Comparison of ENCODE assay signal across 21 cellular contexts in genomic region chr3:37255990-37256308, GRCh38. TPM values are rescaled to one million over a fixed set of nuclear protein-coding genes. Genes with fewer than 3 reads are reported as not detected.
DNase-seq lines count a peak whose midpoint lies in the region; ATAC-seq and TF ChIP-seq lines count a peak whose summit lies in the region.
"Had no signal": no experiment of that assay in that cellular context is flagged by ENCODE, and none has a peak within 500 bp of the region (broad histone marks: within the 10 kb centered on the region; RNA-seq: fewer than 3 reads in every experiment).

No MANE protein-coding gene starts in this region.

- no peaks in the 10 kb centered on the region for H3K27me3 Mint-ChIP-seq in endodermal cell (ENCODE audit: insufficient read depth)
- H3K27me3 Mint-ChIP-seq: activated naive CD4-positive, alpha-beta T cell treated with anti-CD3 and anti-CD28 coated beads, Interleukin-2, amount 50 U/mL, for 24 hours; central memory CD8-positive, alpha-beta T cell; naive B cell; stimulated activated memory B cell treated with anti-CD40 and anti-IgM and Interleukin-4, amounts not matched to agents 10 μg/mL and 1 μg/mL and 100 μg/mL, for 72 hours had no signal

- peak overlapping the region; percentile 2 for H3K27ac Mint-ChIP-seq in endodermal cell
- H3K27ac Mint-ChIP-seq: activated naive CD4-positive, alpha-beta T cell treated with anti-CD3 and anti-CD28 coated beads, Interleukin-2, amount 50 U/mL, for 24 hours; naive B cell; stimulated activated memory B cell treated with anti-CD40 and anti-IgM and Interleukin-4, amounts not matched to agents 10 μg/mL and 1 μg/mL and 100 μg/mL, for 72 hours had no signal

- intact Hi-C loops in A673 (cut with micrococcal nuclease; ENCODE audit: unreplicated experiment) = no loop called here
- intact Hi-C loops in stomach (cut with DNase I; ENCODE audit: low total_unique reads) = no loop called here

- no peaks in the 10 kb centered on the region for H3K4me1 Mint-ChIP-seq in endodermal cell
- H3K4me1 Mint-ChIP-seq: H9 had no signal

- ATAC-seq in gastroesophageal sphincter = no peak
- no peak for ATAC-seq in HG02973 (IDR thresholded peaks at IDR 0.05; ENCODE audit: unreplicated experiment)
- ATAC-seq: stimulated activated memory B cell treated with anti-CD40 and anti-IgM and Interleukin-4, amounts not matched to agents 10 μg/mL and 1 μg/mL and 100 μg/mL, for 72 hours had no signal

- no peaks in the 10 kb centered on the region for H3K27me3 ChIP-seq in A673 (replicated peaks; ENCODE audit: insufficient read depth, low read depth, low read length, poor library complexity)
- H3K27me3 ChIP-seq in endodermal cell (ENCODE audit: control insufficient read depth, insufficient read depth, low read length, poor library complexity, severe bottlenecking) = no peaks in the 10 kb centered on the region
- no peaks in the 10 kb centered on the region for H3K27me3 ChIP-seq in gastroesophageal sphincter
- no peaks in the 10 kb centered on the region for H3K27me3 ChIP-seq in stomach
- H3K27me3 ChIP-seq: dorsolateral prefrontal cortex had no signal

- BruUV-seq in A673 (replicated peaks; lab: Mats Ljungman, UMichigan) = no TSS peak

- no peak overlapping the region for H3K4me3 ChIP-seq in A673 (ENCODE audit: low read depth, low read length, poor library complexity, severe bottlenecking)
- no peak overlapping the region for H3K4me3 ChIP-seq in endodermal cell (ENCODE audit: low read length)
- no peak overlapping the region for H3K4me3 ChIP-seq in gastroesophageal sphincter
- H3K4me3 ChIP-seq in stomach = no peak overlapping the region
- H3K4me3 ChIP-seq: dorsolateral prefrontal cortex, thoracic aorta had no signal

- TF ChIP-seq EP300 in gastroesophageal sphincter (IDR thresholded peaks at IDR 0.05) (no peak), stomach (IDR thresholded peaks at IDR 0.05) (no peak)

- CTCF ChIA-PET in A673 (lab: Charles Lee) = interaction anchor here (0.7 kb wide), 1 partner anchor 71 kb away, joined by 4 read pairs; no protein-coding TSS in a partner anchor

- H3K9me3 ChIP-seq in A673 (ENCODE audit: low read depth, low read length, poor library complexity, severe bottlenecking) = no peaks in the 10 kb centered on the region
- H3K9me3 ChIP-seq in endodermal cell (ENCODE audit: control insufficient read depth, low read length) = no peaks in the 10 kb centered on the region
- H3K9me3 ChIP-seq in gastroesophageal sphincter = no peaks in the 10 kb centered on the region
- H3K9me3 ChIP-seq in stomach = no peaks in the 10 kb centered on the region
- H3K9me3 ChIP-seq: thoracic aorta had no signal

- peaks cover 30% of the 10 kb centered on the region for H3K36me3 Mint-ChIP-seq in endodermal cell (ENCODE audit: low read depth)

- no peak overlapping the region for H3K9ac ChIP-seq in endodermal cell (ENCODE audit: extremely low read depth, low read length, poor library complexity, severe bottlenecking)
- H3K9ac ChIP-seq: parathyroid adenoma had no signal

- H3K36me3 ChIP-seq in A673 (ENCODE audit: insufficient read depth, low read length, poor library complexity, severe bottlenecking) (peaks cover 12% of the 10 kb centered on the region), endodermal cell (ENCODE audit: control insufficient read depth, insufficient read depth, low read length) (peaks cover 55% of the 10 kb centered on the region), gastroesophageal sphincter (peaks cover 3 to 40% of the 10 kb centered on the region in 2 donors), stomach (peaks cover 9 to 71% (median 57%) of the 10 kb centered on the region in 4 donors)
- H3K36me3 ChIP-seq: thoracic aorta had no signal

- TF ChIP-seq CTCF in A673 (conservative IDR thresholded peaks at IDR 0.05; ENCODE audit: low read depth, low read length) = no peak
- TF ChIP-seq CTCF in endodermal cell (conservative IDR thresholded peaks at IDR 0.05) = no peak
- no peak for TF ChIP-seq CTCF in gastroesophageal sphincter (IDR thresholded peaks at IDR 0.05)
- no peak for TF ChIP-seq CTCF in stomach (IDR thresholded peaks at IDR 0.05)

- POLR2A ChIA-PET in A673 (lab: Charles Lee; ENCODE audit: low non-redundant PET) = no interaction called here

- peak; percentile 84 for DNase-seq in A673 (ENCODE audit: low spot score)
- DNase-seq in ELR (ENCODE audit: low read depth) = peak; percentile 40
- peak; percentile 38 for DNase-seq in NCI-H2171 (lab: John Stamatoyannopoulos, UW)
- no peak for DNase-seq in endodermal cell
- no peak for DNase-seq in stomach
- DNase-seq in RKO (ENCODE audit: low spot score) = no peak
- DNase-seq: activated CD4-positive, alpha-beta T cell treated with anti-CD3 and anti-CD28 coated beads for 1 hour; aorta; DND-41; dorsolateral prefrontal cortex; H9; left cardiac atrium; naive B cell; NCI-H1092 treated with DMSO at 0.1 percent for 48 hours had no signal

- peaks cover 17% of the 10 kb centered on the region for H3K4me1 ChIP-seq in A673 (ENCODE audit: insufficient read depth, low read length, poor library complexity, severe bottlenecking)
- no peaks in the 10 kb centered on the region for H3K4me1 ChIP-seq in endodermal cell (ENCODE audit: control insufficient read depth, insufficient read depth, low read length)
- H3K4me1 ChIP-seq in gastroesophageal sphincter = peaks cover 0 to 30% (median 0%) of the 10 kb centered on the region in 3 donors
- peaks cover 0 to 40% (median 12%) of the 10 kb centered on the region in 4 donors for H3K4me1 ChIP-seq in stomach

- 79 to 96% methylated on average over 2 of the region's 2 CpGs for WGBS in endodermal cell (ENCODE audit: insufficient coverage in 1 of 2, insufficient read length in 1 of 2), 2 experiments
- WGBS in gastroesophageal sphincter (ENCODE audit: low coverage in 1 of 2), 2 donors = 59 to 93% methylated on average over 2 of the region's 2 CpGs
- 86 to 97% (median 93%) methylated on average over 2 of the region's 2 CpGs for WGBS in stomach, 5 donors

- H3K9me3 Mint-ChIP-seq in endodermal cell = no peaks in the 10 kb centered on the region
- H3K9me3 Mint-ChIP-seq: activated naive CD4-positive, alpha-beta T cell treated with anti-CD3 and anti-CD28 coated beads, Interleukin-2, amount 50 U/mL, for 24 hours; central memory CD8-positive, alpha-beta T cell; H9; naive B cell; stimulated activated memory B cell treated with anti-CD40 and anti-IgM and Interleukin-4, amounts not matched to agents 10 μg/mL and 1 μg/mL and 100 μg/mL, for 72 hours had no signal

- peak overlapping the region; percentile 63 for H3K27ac ChIP-seq in A673 (ENCODE audit: low read depth, low read length, poor library complexity, severe bottlenecking)
- no peak overlapping the region for H3K27ac ChIP-seq in endodermal cell (ENCODE audit: low read depth, low read length)
- H3K27ac ChIP-seq in gastroesophageal sphincter = no peak overlapping the region
- no peak overlapping the region for H3K27ac ChIP-seq in stomach
- H3K27ac ChIP-seq: dorsolateral prefrontal cortex, parathyroid adenoma, thoracic aorta had no signal

- no peak overlapping the region for H3K4me3 Mint-ChIP-seq in endodermal cell
- H3K4me3 Mint-ChIP-seq: activated naive CD4-positive, alpha-beta T cell treated with anti-CD3 and anti-CD28 coated beads, Interleukin-2, amount 50 U/mL, for 24 hours; central memory CD8-positive, alpha-beta T cell; H9; naive B cell; stimulated activated memory B cell treated with anti-CD40 and anti-IgM and Interleukin-4, amounts not matched to agents 10 μg/mL and 1 μg/mL and 100 μg/mL, for 72 hours had no signal

- TF ChIP-seq POLR2A in gastroesophageal sphincter (IDR thresholded peaks at IDR 0.05) (no peak), stomach (IDR thresholded peaks at IDR 0.05) (no peak)

RNA-seq across cellular contexts. Expression of gene GOLGA4, which starts 12.9 kb away (rescaled TPM):
- 64.0 and 70.7 TPM in 2 replicates for total RNA-seq in A673 (2021)
- total RNA-seq in endodermal cell = 10 to 100 TPM; 57.0 to 79.6 TPM
- polyA plus RNA-seq in endodermal cell (2013, experiment 1 of 2) = 43.6 TPM
- polyA plus RNA-seq in endodermal cell (2013, experiment 2 of 2) = 47.7 TPM
- total RNA-seq in gastroesophageal sphincter = 100 to 1,000 TPM; 104 to 120 (median 108) TPM
- total RNA-seq in stomach = 100 to 1,000 TPM in 4 of 5 donors, 10 to 100 TPM in 1; 57.9 to 658 (median 119) TPM
- 10 to 100 TPM; 19.3 to 29.6 (median 28.8) TPM for polyA plus RNA-seq in stomach

Comparison
In these comparisons a context has a peak if more than half of its experiments do, and no peak if none do; other contexts are left out.
1. DNase-seq: peak in A673 (single experiment), ELR (single experiment) and NCI-H2171 (single experiment); none in endodermal cell (single experiment), stomach (single experiment) and RKO (single experiment).